Comparison of ENCODE assay signal across 21 cellular contexts in the genomic region with DNA sequence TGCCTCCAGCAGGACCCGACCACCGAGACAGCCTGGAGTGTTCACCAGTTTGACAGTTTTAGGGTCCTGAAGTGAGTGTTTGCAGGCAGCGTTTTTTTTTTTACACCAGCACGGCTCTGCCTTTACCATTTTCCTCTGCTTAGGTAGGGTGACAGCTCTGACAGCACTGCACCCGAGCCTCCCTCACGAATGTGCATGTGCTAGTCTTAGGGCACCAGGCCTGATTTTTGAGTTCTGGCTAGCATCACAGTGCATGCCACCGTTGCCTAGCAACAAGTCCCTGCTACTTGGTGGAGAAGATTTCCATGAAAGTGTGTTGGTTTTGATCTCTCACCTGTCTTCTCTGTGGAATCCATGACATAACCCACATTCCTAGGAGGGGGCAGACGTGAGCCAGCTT. TPM values are rescaled to one million over a fixed set of nuclear protein-coding genes. Genes with fewer than 3 reads are reported as not detected.
"Had no signal": no experiment of that assay in that cellular context is flagged by ENCODE, and none has a peak within 500 bp of the region (broad histone marks: within the 10 kb centered on the region; RNA-seq: fewer than 3 reads in every experiment).

No MANE protein-coding gene starts in this region.

RNA-seq across cellular contexts. Expression of gene RBMY1J, which starts 52.3 kb away (rescaled TPM):
- total RNA-seq: activated naive CD4-positive, alpha-beta T cell treated with anti-CD3 and anti-CD28 coated beads for 36 hours; activated naive CD4-positive, alpha-beta T cell treated with anti-CD3 and anti-CD28 coated beads, Interleukin-2, amount 50 U/mL, for 72 hours; activated naive CD8-positive, alpha-beta T cell treated with anti-CD3 and anti-CD28 coated beads for 36 hours; activated naive CD8-positive, alpha-beta T cell treated with anti-CD3 and anti-CD28 coated beads, Interleukin-2, amount 10 ng/mL, durations not matched to agents 7 days and 5 days; activated T-cell treated with anti-CD3 and anti-CD28 coated beads, Interleukin-2, amount 50 U/mL, for 4 hours; activated T-cell treated with anti-CD3 and anti-CD28 coated beads, Interleukin-2, amount 50 U/mL, for 72 hours; activated T-helper 1 cell treated with anti-CD3 and anti-CD28 coated beads, Interleukin-12 subunit alpha, Interleukin-12 subunit beta, Interleukin-2, Interleukin-4 antibody, amounts not matched to agents 30 ng/mL and 10 ng/mL and 1 ng/mL, durations not matched to agents 14 hours and 24 hours and 36 hours; activated T-helper 17 cell treated with anti-CD3 and anti-CD28 coated beads, Interleukin-2, amount 50 U/mL, for 72 hours; activated T-helper 2 cell treated with anti-CD3 and anti-CD28 coated beads, Interferon-gamma antibody, Interleukin-2, Interleukin-4, amounts not matched to agents 10 μg/mL and 5 μg/mL and 100 μg/mL, durations not matched to agents 14 hours and 24 hours and 36 hours; adrenal gland; aorta; ascending aorta; astrocyte; body of pancreas; breast epithelium; bronchial epithelial cell; cardiac muscle cell; cardiac septum; cerebellum; chondrocyte had no signal
- polyA plus RNA-seq: adipose tissue, adrenal gland, aorta, cardiac muscle cell had no signal
